ENCODE assay signal across 34 cellular contexts in the genomic region with DNA sequence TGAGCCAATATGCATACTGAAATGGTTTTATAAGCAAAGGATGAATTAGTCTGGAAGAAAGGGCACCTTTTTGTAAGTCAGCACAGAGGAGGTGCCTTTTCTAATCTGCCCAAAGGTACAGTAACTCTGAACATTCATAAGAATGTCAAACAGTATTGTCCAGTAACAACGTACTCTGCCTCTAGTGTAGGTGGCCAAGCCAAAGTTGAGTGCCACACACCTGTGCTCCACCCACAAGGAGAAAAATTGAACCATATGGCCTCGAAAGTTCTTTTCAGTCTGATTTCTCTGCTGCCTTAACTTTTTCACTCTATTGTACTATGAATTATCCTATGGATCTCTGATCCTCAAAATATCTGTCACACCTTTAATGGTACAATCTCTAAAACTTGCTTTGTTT.
"Had no signal": no experiment of that assay in that cellular context is flagged by ENCODE, and none has a peak within 500 bp of the region (broad histone marks: within the 10 kb centered on the region; RNA-seq: fewer than 3 reads in every experiment).

No MANE protein-coding gene starts in this region.

- H3K36me3 ChIP-seq: adrenal gland, cardiac muscle cell had no signal

- H3K4me1 ChIP-seq: adrenal gland had no signal

- H3K9me3 ChIP-seq: adrenal gland had no signal

- ATAC-seq: activated CD8-positive, alpha-beta T cell treated with anti-CD3 and anti-CD28 coated beads for 36 hours; activated naive CD4-positive, alpha-beta T cell treated with anti-CD3 and anti-CD28 coated beads, Interleukin-2, amount 50 U/mL, for 72 hours; activated T-cell treated with anti-CD3 and anti-CD28 coated beads, Interleukin-2, amount 50 U/mL, for 4 hours; activated T-cell treated with anti-CD3 and anti-CD28 coated beads, Interleukin-2, amount 50 U/mL, for 72 hours; activated T-helper 17 cell treated with anti-CD3 and anti-CD28 coated beads, Interleukin-2, amount 50 U/mL, for 72 hours had no signal

- H3K4me3 ChIP-seq: adrenal gland, cardiac muscle cell had no signal

- DNase-seq: activated B cell treated with CpG ODN at 0.5 μM for 24 hours; activated CD4-positive, alpha-beta memory T cell treated with anti-CD3 and anti-CD28 coated beads for 36 hours; activated CD4-positive, alpha-beta T cell treated with anti-CD3 and anti-CD28 coated beads for 4 hours; activated CD4-positive, alpha-beta T cell treated with anti-CD3 and anti-CD28 coated beads, Interleukin-2, amount 10 ng/mL, durations not matched to agents 24 days and 14 days; activated CD4-positive, alpha-beta T cell treated with anti-CD3 and anti-CD28 coated beads, Interleukin-2, amount 50 U/mL, for 1 hour; activated CD4-positive, alpha-beta T cell treated with anti-CD3 and anti-CD28 coated beads, Interleukin-2, amount 50 U/mL, for 4 hours; activated CD4-positive, CD25-positive, alpha-beta regulatory T cell treated with anti-CD3 and anti-CD28 coated beads, Interleukin-2, amount 50 U/mL, for 72 hours; activated CD8-positive, alpha-beta memory T cell treated with anti-CD3 and anti-CD28 coated beads, Interleukin-2, amount 50 U/mL, for 4 hours; activated CD8-positive, alpha-beta T cell treated with anti-CD3 and anti-CD28 coated beads for 36 hours; activated effector memory CD4-positive, alpha-beta T cell treated with anti-CD3 and anti-CD28 coated beads, Interleukin-2, amount 50 U/mL, for 16 hours; activated gamma-delta T cell treated with Interleukin-2 at 50 U/mL for 16 hours; activated naive CD4-positive, alpha-beta T cell; activated naive CD4-positive, alpha-beta T cell treated with anti-CD3 and anti-CD28 coated beads for 36 hours; activated naive CD4-positive, alpha-beta T cell treated with anti-CD3 and anti-CD28 coated beads, Interleukin-2, amount 50 U/mL, for 16 hours; activated naive CD8-positive, alpha-beta T cell treated with anti-CD3 and anti-CD28 coated beads for 36 hours; activated T-cell treated with anti-CD3 and anti-CD28 coated beads for 4 hours; activated T-cell treated with anti-CD3 and anti-CD28 coated beads, Interleukin-2, amount 50 U/mL, for 1 hour; activated T-cell treated with anti-CD3 and anti-CD28 coated beads, Interleukin-2, amount 50 U/mL, for 4 hours; activated T-cell treated with anti-CD3 and anti-CD28 coated beads, Interleukin-2, amount 50 U/mL, for 72 hours; adrenal gland; amniotic stem cell; aorta; caudate nucleus; cerebellar nuclear complex; T-helper 1 cell; T-helper 2 cell; T-helper 9 cell had no signal

- H3K27ac ChIP-seq: adrenal gland, cardiac muscle cell, VCaP had no signal

- H3K27me3 ChIP-seq: adrenal gland had no signal

- FAIRE-seq: astrocyte, bronchial epithelial cell, TTC549 had no signal
